1 cellular context compared by ENCODE assay signal in the genomic region with DNA sequence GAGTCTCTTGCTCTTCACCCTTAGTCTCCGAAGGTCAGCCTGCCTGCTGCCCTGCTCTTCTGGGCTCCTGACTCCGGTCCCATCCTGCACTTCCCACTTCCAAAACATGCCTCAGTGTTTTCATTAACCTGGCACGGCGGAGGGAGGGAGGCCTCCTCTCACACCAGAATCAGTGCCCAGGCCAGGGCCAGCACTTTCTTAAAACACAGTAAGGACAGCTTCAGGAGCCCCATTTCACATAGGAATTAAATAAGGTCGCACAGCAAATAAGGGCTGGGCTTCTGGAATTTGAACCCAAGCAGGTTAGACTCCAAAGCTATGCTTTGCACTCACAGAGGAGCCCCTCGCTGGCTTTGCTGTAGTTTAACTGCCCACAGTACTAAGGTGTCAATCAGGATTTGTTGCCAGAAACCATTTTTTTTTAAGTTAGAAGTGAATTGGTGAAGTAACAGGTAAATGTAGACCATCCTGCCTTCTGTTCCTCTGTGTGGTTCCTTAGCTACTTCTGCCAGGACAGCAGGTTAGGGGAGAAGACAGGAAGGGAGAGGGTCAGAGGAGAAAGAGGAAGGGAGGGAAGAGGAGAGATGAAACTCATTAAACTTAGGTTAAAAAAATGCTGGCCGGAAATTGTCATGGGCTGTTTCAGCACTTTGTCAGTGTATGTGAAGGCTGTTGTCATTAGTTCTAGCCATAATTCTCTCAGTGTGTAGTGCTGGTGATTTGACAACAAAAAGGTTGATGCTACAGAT.
TF ChIP-seq lines count a peak whose summit lies in the region.

No MANE protein-coding gene starts in this region.

TF ChIP-seq in GM12878, 131 proteins besides CTCF, POLR2A, EP300 and RAD21:
- TF ChIP-seq TBL1XR1 (IDR thresholded peaks at IDR 0.05; ENCODE audit: low read depth, low read length) (no peak), ZNF384 (IDR thresholded peaks at IDR 0.05; ENCODE audit: borderline replicate concordance, low read depth, low read length) (peak; percentile 46; the same call in 1 of the 2 replicates), EZH2 (IDR thresholded peaks at IDR 0.05; ENCODE audit: borderline replicate concordance, control insufficient read depth, low read depth, low read length) (no peak), RAD51 (IDR thresholded peaks at IDR 0.05) (no peak), FOXM1 (IDR thresholded peaks at IDR 0.05; ENCODE audit: low read depth, low read length) (no peak), YBX1 (IDR thresholded peaks at IDR 0.05) (no peak), ATF7 (IDR thresholded peaks at IDR 0.05; ENCODE audit: low read depth) (no peak), PML (IDR thresholded peaks at IDR 0.05; ENCODE audit: low read length) (no peak), GABPA (IDR thresholded peaks at IDR 0.05; ENCODE audit: low read depth) (0 out of 2 replicates have a peak, but pooled peaks have one; percentile 32), IKZF2 (IDR thresholded peaks at IDR 0.05) (peak; percentile 32 to 35; a peak in 2 of 4 replicates), ASH2L (IDR thresholded peaks at IDR 0.05; ENCODE audit: borderline replicate concordance, low read depth) (no peak), CBX5 (IDR thresholded peaks at IDR 0.05; ENCODE audit: low read depth) (no peak), SPI1 (IDR thresholded peaks at IDR 0.05; ENCODE audit: borderline replicate concordance, insufficient read depth, low read depth, low read length) (peak; percentile 24; the same call in 1 of the 2 replicates), NBN (IDR thresholded peaks at IDR 0.05) (peak; percentile 66), MTA2 (IDR thresholded peaks at IDR 0.05; ENCODE audit: low read depth) (peak; percentile 56)
- TF ChIP-seq, protein P1, sequence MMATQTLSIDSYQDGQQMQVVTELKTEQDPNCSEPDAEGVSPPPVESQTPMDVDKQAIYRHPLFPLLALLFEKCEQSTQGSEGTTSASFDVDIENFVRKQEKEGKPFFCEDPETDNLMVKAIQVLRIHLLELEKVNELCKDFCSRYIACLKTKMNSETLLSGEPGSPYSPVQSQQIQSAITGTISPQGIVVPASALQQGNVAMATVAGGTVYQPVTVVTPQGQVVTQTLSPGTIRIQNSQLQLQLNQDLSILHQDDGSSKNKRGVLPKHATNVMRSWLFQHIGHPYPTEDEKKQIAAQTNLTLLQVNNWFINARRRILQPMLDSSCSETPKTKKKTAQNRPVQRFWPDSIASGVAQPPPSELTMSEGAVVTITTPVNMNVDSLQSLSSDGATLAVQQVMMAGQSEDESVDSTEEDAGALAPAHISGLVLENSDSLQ (IDR thresholded peaks at IDR 0.05), result peak; percentile 91
- TF ChIP-seq, protein P2, sequence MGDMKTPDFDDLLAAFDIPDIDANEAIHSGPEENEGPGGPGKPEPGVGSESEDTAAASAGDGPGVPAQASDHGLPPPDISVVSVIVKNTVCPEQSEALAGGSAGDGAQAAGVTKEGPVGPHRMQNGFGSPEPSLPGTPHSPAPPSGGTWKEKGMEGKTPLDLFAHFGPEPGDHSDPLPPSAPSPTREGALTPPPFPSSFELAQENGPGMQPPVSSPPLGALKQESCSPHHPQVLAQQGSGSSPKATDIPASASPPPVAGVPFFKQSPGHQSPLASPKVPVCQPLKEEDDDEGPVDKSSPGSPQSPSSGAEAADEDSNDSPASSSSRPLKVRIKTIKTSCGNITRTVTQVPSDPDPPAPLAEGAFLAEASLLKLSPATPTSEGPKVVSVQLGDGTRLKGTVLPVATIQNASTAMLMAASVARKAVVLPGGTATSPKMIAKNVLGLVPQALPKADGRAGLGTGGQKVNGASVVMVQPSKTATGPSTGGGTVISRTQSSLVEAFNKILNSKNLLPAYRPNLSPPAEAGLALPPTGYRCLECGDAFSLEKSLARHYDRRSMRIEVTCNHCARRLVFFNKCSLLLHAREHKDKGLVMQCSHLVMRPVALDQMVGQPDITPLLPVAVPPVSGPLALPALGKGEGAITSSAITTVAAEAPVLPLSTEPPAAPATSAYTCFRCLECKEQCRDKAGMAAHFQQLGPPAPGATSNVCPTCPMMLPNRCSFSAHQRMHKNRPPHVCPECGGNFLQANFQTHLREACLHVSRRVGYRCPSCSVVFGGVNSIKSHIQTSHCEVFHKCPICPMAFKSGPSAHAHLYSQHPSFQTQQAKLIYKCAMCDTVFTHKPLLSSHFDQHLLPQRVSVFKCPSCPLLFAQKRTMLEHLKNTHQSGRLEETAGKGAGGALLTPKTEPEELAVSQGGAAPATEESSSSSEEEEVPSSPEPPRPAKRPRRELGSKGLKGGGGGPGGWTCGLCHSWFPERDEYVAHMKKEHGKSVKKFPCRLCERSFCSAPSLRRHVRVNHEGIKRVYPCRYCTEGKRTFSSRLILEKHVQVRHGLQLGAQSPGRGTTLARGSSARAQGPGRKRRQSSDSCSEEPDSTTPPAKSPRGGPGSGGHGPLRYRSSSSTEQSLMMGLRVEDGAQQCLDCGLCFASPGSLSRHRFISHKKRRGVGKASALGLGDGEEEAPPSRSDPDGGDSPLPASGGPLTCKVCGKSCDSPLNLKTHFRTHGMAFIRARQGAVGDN (IDR thresholded peaks at IDR 0.05), result peak; percentile 80
- TF ChIP-seq, protein P3, sequence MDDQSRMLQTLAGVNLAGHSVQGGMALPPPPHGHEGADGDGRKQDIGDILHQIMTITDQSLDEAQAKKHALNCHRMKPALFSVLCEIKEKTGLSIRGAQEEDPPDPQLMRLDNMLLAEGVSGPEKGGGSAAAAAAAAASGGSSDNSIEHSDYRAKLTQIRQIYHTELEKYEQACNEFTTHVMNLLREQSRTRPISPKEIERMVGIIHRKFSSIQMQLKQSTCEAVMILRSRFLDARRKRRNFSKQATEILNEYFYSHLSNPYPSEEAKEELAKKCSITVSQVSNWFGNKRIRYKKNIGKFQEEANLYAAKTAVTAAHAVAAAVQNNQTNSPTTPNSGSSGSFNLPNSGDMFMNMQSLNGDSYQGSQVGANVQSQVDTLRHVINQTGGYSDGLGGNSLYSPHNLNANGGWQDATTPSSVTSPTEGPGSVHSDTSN (IDR thresholded peaks at IDR 0.05; ENCODE audit: insufficient replicate concordance, low read depth, low read length), result peak; percentile 42
- TF ChIP-seq, protein P4, sequence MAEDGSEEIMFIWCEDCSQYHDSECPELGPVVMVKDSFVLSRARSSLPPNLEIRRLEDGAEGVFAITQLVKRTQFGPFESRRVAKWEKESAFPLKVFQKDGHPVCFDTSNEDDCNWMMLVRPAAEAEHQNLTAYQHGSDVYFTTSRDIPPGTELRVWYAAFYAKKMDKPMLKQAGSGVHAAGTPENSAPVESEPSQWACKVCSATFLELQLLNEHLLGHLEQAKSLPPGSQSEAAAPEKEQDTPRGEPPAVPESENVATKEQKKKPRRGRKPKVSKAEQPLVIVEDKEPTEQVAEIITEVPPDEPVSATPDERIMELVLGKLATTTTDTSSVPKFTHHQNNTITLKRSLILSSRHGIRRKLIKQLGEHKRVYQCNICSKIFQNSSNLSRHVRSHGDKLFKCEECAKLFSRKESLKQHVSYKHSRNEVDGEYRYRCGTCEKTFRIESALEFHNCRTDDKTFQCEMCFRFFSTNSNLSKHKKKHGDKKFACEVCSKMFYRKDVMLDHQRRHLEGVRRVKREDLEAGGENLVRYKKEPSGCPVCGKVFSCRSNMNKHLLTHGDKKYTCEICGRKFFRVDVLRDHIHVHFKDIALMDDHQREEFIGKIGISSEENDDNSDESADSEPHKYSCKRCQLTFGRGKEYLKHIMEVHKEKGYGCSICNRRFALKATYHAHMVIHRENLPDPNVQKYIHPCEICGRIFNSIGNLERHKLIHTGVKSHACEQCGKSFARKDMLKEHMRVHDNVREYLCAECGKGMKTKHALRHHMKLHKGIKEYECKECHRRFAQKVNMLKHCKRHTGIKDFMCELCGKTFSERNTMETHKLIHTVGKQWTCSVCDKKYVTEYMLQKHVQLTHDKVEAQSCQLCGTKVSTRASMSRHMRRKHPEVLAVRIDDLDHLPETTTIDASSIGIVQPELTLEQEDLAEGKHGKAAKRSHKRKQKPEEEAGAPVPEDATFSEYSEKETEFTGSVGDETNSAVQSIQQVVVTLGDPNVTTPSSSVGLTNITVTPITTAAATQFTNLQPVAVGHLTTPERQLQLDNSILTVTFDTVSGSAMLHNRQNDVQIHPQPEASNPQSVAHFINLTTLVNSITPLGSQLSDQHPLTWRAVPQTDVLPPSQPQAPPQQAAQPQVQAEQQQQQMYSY (CRISPR knock-in tag; IDR thresholded peaks at IDR 0.05), result no peak
TF ChIP-seq in GM12878: peak in this region for 9.
